Comparison of ENCODE assay signal across 1 cellular context in the genomic region with DNA sequence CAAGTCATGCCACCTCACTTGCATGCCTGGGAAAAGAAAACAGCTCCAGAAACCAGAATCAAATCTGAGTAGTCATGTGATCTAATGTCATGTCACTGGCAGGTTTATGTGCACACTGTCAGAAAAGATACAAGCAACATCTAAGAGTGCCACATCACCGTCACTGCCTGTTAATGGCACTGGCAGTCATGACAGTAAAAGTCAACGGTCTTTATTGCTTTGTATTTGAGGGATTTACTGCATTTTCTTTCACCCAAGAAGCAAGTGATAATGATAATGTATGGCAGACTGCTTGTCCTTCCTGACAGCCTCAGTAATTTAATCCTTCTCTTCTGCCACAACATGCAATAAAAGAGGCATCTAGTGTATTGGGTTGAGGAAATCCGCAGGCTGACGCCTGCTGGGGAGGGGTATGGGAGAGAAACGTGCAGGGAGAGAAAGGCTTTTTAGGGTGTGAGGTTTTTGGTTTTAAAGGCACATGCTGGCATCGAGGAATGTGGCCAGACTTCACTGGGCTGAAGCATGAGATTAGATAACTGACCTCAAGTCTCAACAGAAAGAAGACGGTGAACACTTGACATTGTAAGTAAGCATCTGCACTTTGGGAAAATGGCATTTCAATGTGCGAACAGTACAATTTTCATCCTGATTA.
A peak's percentile ranks its signal among the peaks of the same experiment; 100 is the strongest.
TF ChIP-seq lines count a peak whose summit lies in the region.

No MANE protein-coding gene starts in this region.

TF ChIP-seq in HEK293, 187 proteins besides CTCF, POLR2A, EP300 and RAD21 (continued from another document):
- TF ChIP-seq, protein P1, sequence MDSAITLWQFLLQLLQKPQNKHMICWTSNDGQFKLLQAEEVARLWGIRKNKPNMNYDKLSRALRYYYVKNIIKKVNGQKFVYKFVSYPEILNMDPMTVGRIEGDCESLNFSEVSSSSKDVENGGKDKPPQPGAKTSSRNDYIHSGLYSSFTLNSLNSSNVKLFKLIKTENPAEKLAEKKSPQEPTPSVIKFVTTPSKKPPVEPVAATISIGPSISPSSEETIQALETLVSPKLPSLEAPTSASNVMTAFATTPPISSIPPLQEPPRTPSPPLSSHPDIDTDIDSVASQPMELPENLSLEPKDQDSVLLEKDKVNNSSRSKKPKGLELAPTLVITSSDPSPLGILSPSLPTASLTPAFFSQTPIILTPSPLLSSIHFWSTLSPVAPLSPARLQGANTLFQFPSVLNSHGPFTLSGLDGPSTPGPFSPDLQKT (IDR thresholded peaks at IDR 0.05; ENCODE audit: borderline replicate concordance, low read depth, low read length): no peak
- TF ChIP-seq ZNF600 (tag by site-specific recombination; IDR thresholded peaks at IDR 0.05): 0 out of 2 replicates have a peak, but pooled peaks have one; percentile 53
